In the genomic region with DNA sequence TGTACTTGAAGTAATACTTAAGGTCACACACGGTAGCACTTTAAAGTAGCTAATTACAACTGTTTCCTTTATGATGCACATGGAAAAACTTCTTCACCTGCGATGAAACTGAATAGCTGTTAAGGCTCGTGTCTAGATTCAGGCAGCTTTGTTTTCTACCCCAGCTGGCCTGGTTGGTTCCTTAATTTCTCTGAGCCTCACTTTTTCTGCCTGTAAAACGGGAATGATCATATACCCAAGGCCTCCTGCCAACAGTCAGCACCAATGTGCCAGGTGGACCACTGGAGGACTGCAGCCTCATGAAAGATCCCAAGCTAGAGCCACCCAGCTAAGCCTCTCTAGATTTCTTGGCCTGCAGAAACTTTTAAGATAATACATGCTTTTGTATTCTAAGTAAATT, we compare ENCODE assay signal across 8 cellular contexts.
"Had no signal": no experiment of that assay in that cellular context is flagged by ENCODE, and none has a peak within 500 bp of the region (broad histone marks: within the 10 kb centered on the region; RNA-seq: fewer than 3 reads in every experiment).

No MANE protein-coding gene starts in this region.

- H3K36me3 ChIP-seq: HAP-1 had no signal

- H3K4me3 ChIP-seq: GM23248, HAP-1 had no signal

- H3K27ac ChIP-seq: GM23248 had no signal

- FAIRE-seq: HepG2 had no signal

- H3K4me1 ChIP-seq: HAP-1 had no signal

- DNase-seq: GM23248, GOT3, H7, HFFc6, KBM-7 had no signal

- H3K9ac ChIP-seq: GM23248 had no signal

- ATAC-seq: HCT116, HepG2 had no signal

- H3K9me3 ChIP-seq: HAP-1 had no signal

- H2AFZ ChIP-seq: GM23248 had no signal
